9 cellular contexts compared by ENCODE assay signal in the genomic region with DNA sequence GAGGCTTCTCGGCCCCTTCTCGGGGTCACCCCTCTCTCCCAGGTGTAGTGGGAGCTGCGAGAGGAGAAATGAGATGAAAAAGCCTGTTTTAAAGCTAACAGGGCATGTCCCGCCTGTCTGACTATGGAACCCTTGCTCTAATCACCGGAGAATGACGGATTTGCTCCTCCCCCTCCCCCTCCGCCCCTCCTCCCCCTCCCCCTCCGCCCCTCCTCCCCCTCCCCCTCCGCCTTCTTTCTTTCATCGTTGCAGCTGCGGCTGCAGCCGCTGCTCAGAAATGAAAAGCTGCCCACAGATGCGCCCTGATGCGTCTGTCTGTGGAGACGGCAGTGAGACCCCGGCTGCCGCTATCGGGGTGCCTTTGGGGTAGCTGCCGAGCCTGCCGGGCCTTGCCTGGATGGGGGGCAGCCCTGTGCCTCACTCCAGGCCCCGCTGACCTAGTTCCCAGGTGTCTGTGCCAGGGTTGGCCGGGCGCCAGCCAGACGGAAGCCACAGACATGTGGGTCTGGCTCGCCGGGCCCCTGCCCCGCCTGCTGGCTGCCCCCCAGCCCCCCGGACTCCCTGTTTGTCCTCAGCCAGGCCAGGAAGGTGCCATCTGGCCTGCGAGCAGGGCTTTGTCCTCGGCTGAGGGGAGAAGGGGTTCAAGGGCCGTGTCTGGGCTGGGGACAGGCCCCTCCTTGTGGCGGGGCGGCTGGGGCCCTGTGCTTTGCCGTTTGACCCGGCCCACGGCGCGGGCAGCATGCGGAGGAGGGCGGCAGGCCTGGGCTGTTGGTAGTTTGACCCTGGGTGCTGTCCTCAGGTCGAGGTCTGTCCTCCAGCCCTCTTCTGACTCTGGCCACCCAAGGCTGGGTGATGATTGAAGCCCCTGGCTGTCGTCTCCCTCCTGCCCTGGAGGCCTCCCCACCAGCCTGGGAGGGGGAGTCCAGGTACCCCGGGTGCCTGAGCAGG. TPM values are rescaled to one million over a fixed set of nuclear protein-coding genes. Genes with fewer than 3 reads are reported as not detected.
DNase-seq lines count a peak whose midpoint lies in the region; ATAC-seq, FAIRE-seq and TF ChIP-seq lines count a peak whose summit lies in the region.
"Had no signal": no experiment of that assay in that cellular context is flagged by ENCODE, and none has a peak within 500 bp of the region (broad histone marks: within the 10 kb centered on the region; RNA-seq: fewer than 3 reads in every experiment).

No MANE protein-coding gene starts in this region.

- H3K36me3 ChIP-seq in kidney (ENCODE audit: control insufficient read depth in 1 of 2, insufficient read depth in 2 of 2, low read length in 2 of 2) (peaks cover 11 to 19% of the 10 kb centered on the region in 2 donors), thymus (ENCODE audit: control insufficient read depth, insufficient read depth) (peaks cover 97% of the 10 kb centered on the region), aorta (ENCODE audit: control insufficient read depth in 1 of 2, insufficient read depth in 2 of 2, low read length in 1 of 2) (peaks cover 0 to 2% of the 10 kb centered on the region in 2 donors)

- H3K27ac ChIP-seq in kidney (ENCODE audit: low read depth in 2 of 2, low read length in 2 of 2) (no peak overlapping the region), thymus (ENCODE audit: low read depth) (peak overlapping the region; percentile 37), foreskin keratinocyte (no peak overlapping the region), aorta (ENCODE audit: low read depth in 1 of 2, low read length in 2 of 2) (no peak overlapping the region)

- H3K4me3 ChIP-seq in kidney (ENCODE audit: low read length in 2 of 2) (no peak overlapping the region), thymus (ENCODE audit: low read length) (no peak overlapping the region), aorta (ENCODE audit: low read length in 2 of 2) (no peak overlapping the region)

- ATAC-seq in foreskin keratinocyte (no peak), aorta (ENCODE audit: low FRiP score) (no peak), HG03139 (IDR thresholded peaks at IDR 0.05; ENCODE audit: unreplicated experiment) (no peak)

- DNase-seq in NCI-H2081 (lab: John Stamatoyannopoulos, UW) (peak; percentile 48 to 63), NCI-H2081 treated with DMSO at 0.1 percent for 48 hours (lab: John Stamatoyannopoulos, UW) (no peak), amniotic epithelial cell (ENCODE audit: low read depth) (peak; percentile 52), kidney (peak; percentile 86), foreskin keratinocyte (no peak), aorta (no peak)
- DNase-seq: cortex of kidney had no signal

- FAIRE-seq in kidney (lab: Jason Lieb, UNC), result no peak

- H3K4me1 ChIP-seq in kidney (ENCODE audit: control insufficient read depth in 1 of 2, insufficient read depth in 1 of 2, low read depth in 1 of 2, low read length in 2 of 2) (peaks cover 3 to 24% of the 10 kb centered on the region in 2 donors), thymus (ENCODE audit: control insufficient read depth, insufficient read depth, low read length) (peaks cover 6% of the 10 kb centered on the region), foreskin keratinocyte (no peaks in the 10 kb centered on the region), aorta (ENCODE audit: control insufficient read depth in 1 of 2, insufficient read depth in 2 of 2, low read length in 2 of 2) (no peaks in the 10 kb centered on the region)

- H3K9ac ChIP-seq in kidney (ENCODE audit: low read length in 2 of 2), result no peak overlapping the region

- WGBS in thymus, result 51% methylated on average over 39 of the region's 43 CpGs
- WGBS in aorta, 2 donors, result 43 to 45% methylated on average over 27 to 40 of the region's 43 CpGs

- TF ChIP-seq CTCF in kidney (IDR thresholded peaks at IDR 0.05; ENCODE audit: borderline replicate concordance, extremely low read depth, insufficient read depth), result no peak
- TF ChIP-seq CTCF in foreskin keratinocyte (conservative IDR thresholded peaks at IDR 0.05), result no peak

- intact Hi-C loops in kidney (cut with DNase I), result no loop called here
- intact Hi-C loops in aorta (cut with DNase I), result no loop called here

- H3K9me3 ChIP-seq in kidney (ENCODE audit: control insufficient read depth in 1 of 2, low read length in 2 of 2), result no peaks in the 10 kb centered on the region
- peaks cover 1% of the 10 kb centered on the region for H3K9me3 ChIP-seq in thymus (ENCODE audit: control insufficient read depth)
- H3K9me3 ChIP-seq in aorta (ENCODE audit: control insufficient read depth, low read length), result no peaks in the 10 kb centered on the region

- H3K27me3 ChIP-seq in thymus (ENCODE audit: control insufficient read depth, insufficient read depth) (no peaks in the 10 kb centered on the region), foreskin keratinocyte (peaks cover 3% of the 10 kb centered on the region), aorta (ENCODE audit: control insufficient read depth in 1 of 2, insufficient read depth in 2 of 2, low read length in 1 of 2) (no peaks in the 10 kb centered on the region)

RNA-seq across cellular contexts. Expression of a gene that starts 37.6 kb away (rescaled TPM):
- total RNA-seq in kidney (0.88 TPM), foreskin keratinocyte (27.1 and 28.4 TPM in 2 replicates), aorta (under 1 TPM; 0.60 to 0.71 TPM)
- polyA plus RNA-seq in kidney (ENCODE audit: insufficient read depth, low read depth, low replicate concordance) (0.97 TPM), thymus (1.4 TPM), foreskin keratinocyte (37.7 and 37.8 TPM in 2 replicates), aorta (under 1 TPM; 0.23 to 0.75 TPM)

RNA-seq across cellular contexts. Expression of a gene that starts 38.0 kb away (rescaled TPM):
- total RNA-seq in kidney (92.8 TPM), foreskin keratinocyte (5.9 and 8.2 TPM in 2 replicates), aorta (100 to 1,000 TPM in 1 of 2 donors, 10 to 100 TPM in 1; 59.7 to 111 TPM)
- polyA plus RNA-seq in kidney (ENCODE audit: insufficient read depth, low read depth, low replicate concordance) (9.5 TPM), thymus (29.9 TPM), foreskin keratinocyte (1.9 and 2.1 TPM in 2 replicates), aorta (10 to 100 TPM in 1 of 2 donors, 1 to 10 TPM in 1; 3.9 to 11.7 TPM)

Comparison
In these comparisons a context has a peak if more than half of its experiments do, and no peak if none do; other contexts are left out.
1. DNase-seq: peak in NCI-H2081 (2 of 2), amniotic epithelial cell (single experiment) and kidney (single experiment); none in NCI-H2081 treated with DMSO at 0.1 percent for 48 hours (single experiment), foreskin keratinocyte (0 of 2) and aorta (0 of 2).
2. RNA of a gene that starts 37.6 kb away (polyA plus RNA-seq): 37.7 to 37.8 TPM in foreskin keratinocyte; 1.4 TPM in thymus (single experiment), 0.97 TPM in kidney (single experiment) and 0.23 to 0.75 TPM in aorta; every median in the first group is over 10 times any median in the second.